Comparison of ENCODE assay signal across 28 cellular contexts in the genomic region with DNA sequence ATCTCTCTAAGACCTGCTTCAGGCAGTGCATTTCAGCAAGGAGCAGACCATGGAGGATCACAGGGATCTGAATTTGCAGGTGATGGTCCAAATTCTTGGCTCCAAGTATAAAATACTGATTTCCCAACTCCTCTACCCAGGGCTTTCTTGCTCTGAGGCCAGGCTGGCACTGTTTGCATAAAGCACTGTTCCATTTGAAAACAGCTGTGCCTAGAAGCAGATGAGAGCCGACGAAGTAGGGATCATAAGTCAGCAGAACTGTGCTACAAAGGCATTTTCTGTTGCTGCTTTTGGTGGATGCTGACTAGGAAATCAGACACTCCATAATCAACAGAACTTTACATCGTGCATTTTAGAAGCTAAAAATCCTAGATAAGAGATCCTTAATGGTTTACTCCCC.
"Had no signal": no experiment of that assay in that cellular context is flagged by ENCODE, and none has a peak within 500 bp of the region (broad histone marks: within the 10 kb centered on the region; RNA-seq: fewer than 3 reads in every experiment).

No MANE protein-coding gene starts in this region.

- H3K4me3 ChIP-seq: K562, SK-N-MC had no signal

- DNase-seq: activated CD4-positive, alpha-beta memory T cell treated with anti-CD3 and anti-CD28 coated beads, Interleukin-2, amount 10 ng/mL, durations not matched to agents 7 days and 5 days; activated CD4-positive, alpha-beta T cell treated with anti-CD3 and anti-CD28 coated beads for 36 hours; activated CD4-positive, alpha-beta T cell treated with anti-CD3 and anti-CD28 coated beads, Interleukin-2, amount 50 U/mL, for 1 hour; activated CD4-positive, CD25-positive, alpha-beta regulatory T cell; activated gamma-delta T cell; activated naive CD4-positive, alpha-beta T cell treated with anti-CD3 and anti-CD28 coated beads for 36 hours; activated T-cell treated with anti-CD3 and anti-CD28 coated beads for 4 hours; activated T-cell treated with anti-CD3 and anti-CD28 coated beads, Interleukin-2, amount 50 U/mL, for 48 hours; Karpas-422; MM.1S; NCI-H1105; NCI-H1436; NCI-H187 treated with DMSO at 0.1 percent for 48 hours; NCI-H2081 treated with DMSO at 0.1 percent for 48 hours; NCI-H345; NCI-H510A treated with DMSO at 0.1 percent for 48 hours; NCI-H748 treated with DMSO at 0.1 percent for 48 hours; NK-92 treated with Interleukin-12 subunit alpha and Interleukin-12 subunit beta, amount 100 ng/mL, for 24 hours; OCI-M1; RPMI8226; T-cell; T-helper 2 cell; T1000 had no signal

- ATAC-seq: activated CD4-positive, alpha-beta T cell treated with anti-CD3 and anti-CD28 coated beads for 36 hours; activated T-helper 17 cell treated with anti-CD3 and anti-CD28 coated beads, Interleukin-2, amount 50 U/mL, for 72 hours; K562; Panc1; Right ventricle myocardium inferior; T-cell had no signal
